ENCODE assay signal across 10 cellular contexts in genomic region chr10:72612203-72612826, GRCh38. TPM values are rescaled to one million over a fixed set of nuclear protein-coding genes. Genes with fewer than 3 reads are reported as not detected.
DNase-seq lines count a peak whose midpoint lies in the region; ATAC-seq and TF ChIP-seq lines count a peak whose summit lies in the region.
"Had no signal": no experiment of that assay in that cellular context is flagged by ENCODE, and none has a peak within 500 bp of the region (broad histone marks: within the 10 kb centered on the region; RNA-seq: fewer than 3 reads in every experiment).

No MANE protein-coding gene starts in this region.

- no peaks in the 10 kb centered on the region for H3K27me3 ChIP-seq in suprapubic skin

- H3K4me1 Mint-ChIP-seq in progenitor cell of endocrine pancreas (ENCODE audit: low read depth): peaks cover 6% of the 10 kb centered on the region

- H3K36me3 Mint-ChIP-seq in progenitor cell of endocrine pancreas (ENCODE audit: insufficient read depth): peaks cover 20% of the 10 kb centered on the region

- DNase-seq in LNCaP clone FGC (ENCODE audit: low read depth): peak; percentile 32
- peak; percentile 66 for DNase-seq in NCI-H774 (lab: John Stamatoyannopoulos, UW)
- peak; percentile 48 for DNase-seq in foreskin melanocyte
- DNase-seq in suprapubic skin (ENCODE audit: low spot score in 2 of 2): no peak
- DNase-seq in progenitor cell of endocrine pancreas (ENCODE audit: low spot score, unreplicated experiment): no peak
- DNase-seq in activated CD4-positive, alpha-beta T cell treated with anti-CD3 and anti-CD28 coated beads for 48 hours: no peak
- DNase-seq: activated CD4-positive, alpha-beta memory T cell treated with anti-CD3 and anti-CD28 coated beads for 36 hours; effector memory CD8-positive, alpha-beta T cell; nephron progenitor cell had no signal

- no peak overlapping the region for H3K4me3 ChIP-seq in LNCaP clone FGC (ENCODE audit: low read depth, low read length)
- H3K4me3 ChIP-seq in suprapubic skin: peak overlapping the region; percentile 15

- TF ChIP-seq EP300 in suprapubic skin (IDR thresholded peaks at IDR 0.05): no peak

- WGBS in suprapubic skin: 33% methylated on average over 3 of the region's 3 CpGs

- no peaks in the 10 kb centered on the region for H3K36me3 ChIP-seq in suprapubic skin

- no peak for TF ChIP-seq POLR2A in suprapubic skin (IDR thresholded peaks at IDR 0.05)

- H3K9me3 Mint-ChIP-seq in progenitor cell of endocrine pancreas (ENCODE audit: low read depth): peaks cover 16% of the 10 kb centered on the region

- ATAC-seq in HG03175 (IDR thresholded peaks at IDR 0.05; ENCODE audit: unreplicated experiment): no peak
- ATAC-seq: effector memory CD8-positive, alpha-beta T cell had no signal

- H3K27ac ChIP-seq in suprapubic skin: no peak overlapping the region

- H3K27ac Mint-ChIP-seq in progenitor cell of endocrine pancreas: no peak overlapping the region
- H3K27ac Mint-ChIP-seq: activated CD4-positive, alpha-beta memory T cell treated with anti-CD3 and anti-CD28 coated beads for 36 hours had no signal

- H3K4me1 ChIP-seq in suprapubic skin: peaks cover 12% of the 10 kb centered on the region

- no peak overlapping the region for H3K4me3 Mint-ChIP-seq in progenitor cell of endocrine pancreas (ENCODE audit: low read depth)
- H3K4me3 Mint-ChIP-seq: activated CD4-positive, alpha-beta memory T cell treated with anti-CD3 and anti-CD28 coated beads for 36 hours; effector memory CD8-positive, alpha-beta T cell; nephron progenitor cell had no signal

- no peaks in the 10 kb centered on the region for H3K9me3 ChIP-seq in suprapubic skin

- TF ChIP-seq CTCF in LNCaP clone FGC (IDR thresholded peaks at IDR 0.05; ENCODE audit: control insufficient read depth, extremely low read depth, insufficient read depth): no peak
- no peak for TF ChIP-seq CTCF in suprapubic skin (IDR thresholded peaks at IDR 0.05)
- TF ChIP-seq CTCF in progenitor cell of endocrine pancreas (IDR thresholded peaks at IDR 0.05; ENCODE audit: unreplicated experiment): no peak

- no peaks in the 10 kb centered on the region for H3K27me3 Mint-ChIP-seq in progenitor cell of endocrine pancreas
- H3K27me3 Mint-ChIP-seq: activated CD4-positive, alpha-beta memory T cell treated with anti-CD3 and anti-CD28 coated beads for 36 hours; effector memory CD8-positive, alpha-beta T cell had no signal

RNA-seq across cellular contexts. Expression of gene MICU1, which starts 13.6 kb away (rescaled TPM):
- 10 to 100 TPM; 34.1 to 37.6 (median 35.6) TPM for total RNA-seq in suprapubic skin
- total RNA-seq in progenitor cell of endocrine pancreas: 60.4 and 63.3 TPM in 2 replicates

Comparison
In these comparisons a context has a peak if more than half of its experiments do, and no peak if none do; other contexts are left out.
1. DNase-seq: peak in LNCaP clone FGC (single experiment), NCI-H774 (single experiment) and foreskin melanocyte (single experiment); none in suprapubic skin (0 of 2), progenitor cell of endocrine pancreas (single experiment) and activated CD4-positive, alpha-beta T cell treated with anti-CD3 and anti-CD28 coated beads for 48 hours (single experiment).